In the genomic region with DNA sequence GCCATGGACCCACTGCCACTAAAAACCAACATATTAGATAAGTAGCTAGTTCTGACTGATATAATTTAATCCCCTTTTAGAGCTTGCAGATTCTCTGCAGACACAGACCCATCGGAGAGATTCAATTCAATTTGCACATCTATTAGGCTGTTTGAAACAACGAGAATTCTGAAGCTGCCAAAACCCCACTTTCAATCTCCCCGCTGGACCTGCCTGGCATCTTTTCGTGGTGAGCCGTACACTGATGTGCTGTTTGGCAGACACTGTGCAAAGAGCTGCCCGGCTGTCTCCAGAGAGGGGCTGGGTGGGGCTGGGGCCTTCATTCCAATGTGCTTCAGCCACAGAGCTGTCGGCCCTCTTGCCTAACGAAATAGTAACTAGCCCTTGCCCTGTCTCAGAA, we compare ENCODE assay signal across 1 cellular context.
TF ChIP-seq lines count a peak whose summit lies in the region.

No MANE protein-coding gene starts in this region.

TF ChIP-seq in WTC11, 78 proteins besides CTCF, POLR2A, EP300 and RAD21 (continued from another document):
- TF ChIP-seq, protein P1, sequence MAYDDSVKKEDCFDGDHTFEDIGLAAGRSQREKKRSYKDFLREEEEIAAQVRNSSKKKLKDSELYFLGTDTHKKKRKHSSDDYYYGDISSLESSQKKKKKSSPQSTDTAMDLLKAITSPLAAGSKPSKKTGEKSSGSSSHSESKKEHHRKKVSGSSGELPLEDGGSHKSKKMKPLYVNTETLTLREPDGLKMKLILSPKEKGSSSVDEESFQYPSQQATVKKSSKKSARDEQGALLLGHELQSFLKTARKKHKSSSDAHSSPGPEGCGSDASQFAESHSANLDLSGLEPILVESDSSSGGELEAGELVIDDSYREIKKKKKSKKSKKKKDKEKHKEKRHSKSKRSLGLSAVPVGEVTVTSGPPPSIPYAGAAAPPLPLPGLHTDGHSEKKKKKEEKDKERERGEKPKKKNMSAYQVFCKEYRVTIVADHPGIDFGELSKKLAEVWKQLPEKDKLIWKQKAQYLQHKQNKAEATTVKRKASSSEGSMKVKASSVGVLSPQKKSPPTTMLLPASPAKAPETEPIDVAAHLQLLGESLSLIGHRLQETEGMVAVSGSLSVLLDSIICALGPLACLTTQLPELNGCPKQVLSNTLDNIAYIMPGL (CRISPR knock-in tag; IDR thresholded peaks at IDR 0.05): no peak
